In genomic region chr9:72396247-72397091, GRCh38 we compare ENCODE assay signal across 9 cellular contexts. TPM values are rescaled to one million over a fixed set of nuclear protein-coding genes. Genes with fewer than 3 reads are reported as not detected.
DNase-seq lines count a peak whose midpoint lies in the region; ATAC-seq and TF ChIP-seq lines count a peak whose summit lies in the region.
"Had no signal": no experiment of that assay in that cellular context is flagged by ENCODE, and none has a peak within 500 bp of the region (broad histone marks: within the 10 kb centered on the region; RNA-seq: fewer than 3 reads in every experiment).

No MANE protein-coding gene starts in this region.

- H3K4me3 Mint-ChIP-seq in GM23338 = no peak overlapping the region
- H3K4me3 Mint-ChIP-seq: activated naive CD8-positive, alpha-beta T cell treated with anti-CD3 and anti-CD28 coated beads, Interleukin-2, amount 10 ng/mL, durations not matched to agents 7 days and 5 days had no signal

- no peaks in the 10 kb centered on the region for H3K36me3 ChIP-seq in GM23338 (ENCODE audit: insufficient read depth)
- H3K36me3 ChIP-seq in esophagus squamous epithelium = no peaks in the 10 kb centered on the region
- H3K36me3 ChIP-seq in sigmoid colon = no peaks in the 10 kb centered on the region

- H3K9me3 ChIP-seq in esophagus squamous epithelium (no peaks in the 10 kb centered on the region), sigmoid colon (no peaks in the 10 kb centered on the region)

- H3K27ac Mint-ChIP-seq in GM23338 = no peak overlapping the region
- H3K27ac Mint-ChIP-seq: activated naive CD8-positive, alpha-beta T cell treated with anti-CD3 and anti-CD28 coated beads, Interleukin-2, amount 10 ng/mL, durations not matched to agents 7 days and 5 days had no signal

- no peak for DNase-seq in GM23338 (ENCODE audit: low spot score)
- DNase-seq in NCI-H82 (lab: John Stamatoyannopoulos, UW) = peak; percentile 93
- no peak for DNase-seq in esophagus squamous epithelium (lab: John Stamatoyannopoulos, UW)
- no peak for DNase-seq in sigmoid colon
- DNase-seq in stimulated activated CD4-positive, alpha-beta T cell treated with anti-CD3 and anti-CD28 coated beads, Interleukin-1b, Interleukin-23, amount 100 ng/mL, for 48 hours = no peak
- DNase-seq in activated CD8-positive, alpha-beta memory T cell treated with anti-CD3 and anti-CD28 coated beads for 24 hours = no peak
- no peak for DNase-seq in stimulated activated CD4-positive, alpha-beta T cell treated with anti-CD3 and anti-CD28 coated beads, Interleukin-4, amount 100 ng/mL, for 24 hours
- DNase-seq in left ventricle myocardium superior = no peak
- DNase-seq: activated naive CD8-positive, alpha-beta T cell treated with anti-CD3 and anti-CD28 coated beads, Interleukin-2, amount 10 ng/mL, durations not matched to agents 7 days and 5 days had no signal

- peaks cover 4% of the 10 kb centered on the region for H3K27me3 Mint-ChIP-seq in GM23338 (ENCODE audit: insufficient read depth, low read depth, poor library complexity)

- no peaks in the 10 kb centered on the region for H3K9me3 Mint-ChIP-seq in GM23338

- no peaks in the 10 kb centered on the region for H3K79me2 ChIP-seq in GM23338 (replicated peaks; ENCODE audit: insufficient read depth)

- WGBS in esophagus squamous epithelium, 2 donors = 16 to 29% methylated on average over 7 of the region's 7 CpGs
- WGBS in sigmoid colon, 2 donors = 12 to 48% methylated on average over 7 of the region's 7 CpGs

- no peak overlapping the region for H3K4me2 ChIP-seq in GM23338

- TF ChIP-seq POLR2A in esophagus squamous epithelium (IDR thresholded peaks at IDR 0.05) (no peak), sigmoid colon (IDR thresholded peaks at IDR 0.05) (no peak)

- H3K4me1 ChIP-seq in GM23338 (ENCODE audit: insufficient read depth) (peaks cover 14% of the 10 kb centered on the region), esophagus squamous epithelium (peaks cover 0 to 23% (median 5%) of the 10 kb centered on the region in 3 donors), sigmoid colon (peaks cover 0 to 21% (median 20%) of the 10 kb centered on the region in 4 donors)

- H3F3A ChIP-seq in GM23338 (replicated peaks; ENCODE audit: low read depth) = no peaks in the 10 kb centered on the region

- no peaks in the 10 kb centered on the region for H4K20me1 ChIP-seq in GM23338 (replicated peaks; ENCODE audit: insufficient read depth)

- H3K36me3 Mint-ChIP-seq in GM23338 (ENCODE audit: low read depth) = no peaks in the 10 kb centered on the region
- H3K36me3 Mint-ChIP-seq: activated naive CD8-positive, alpha-beta T cell treated with anti-CD3 and anti-CD28 coated beads, Interleukin-2, amount 10 ng/mL, durations not matched to agents 7 days and 5 days had no signal

- H3K27ac ChIP-seq in GM23338 (ENCODE audit: low read depth) (no peak overlapping the region), esophagus squamous epithelium (peak overlapping the region; percentile 26 to 63 (median 48)), sigmoid colon (peak overlapping the region; percentile 4 to 61 (median 46))

- no peak for ATAC-seq in GM23338
- ATAC-seq in left ventricle myocardium superior = no peak

- H3K27me3 ChIP-seq in GM23338 (ENCODE audit: insufficient read depth) (no peaks in the 10 kb centered on the region), esophagus squamous epithelium (no peaks in the 10 kb centered on the region), sigmoid colon (no peaks in the 10 kb centered on the region)

- H3K9me2 ChIP-seq in GM23338 (ENCODE audit: insufficient read depth) = no peaks in the 10 kb centered on the region

- intact Hi-C loops in esophagus squamous epithelium (cut with DNase I) (no loop called here), sigmoid colon (cut with DNase I) (no loop called here), left ventricle myocardium superior (cut with micrococcal nuclease) (no loop called here)

- TF ChIP-seq CTCF in GM23338 (conservative IDR thresholded peaks at IDR 0.05; ENCODE audit: low read depth in 2 of 2) (no peak), esophagus squamous epithelium (IDR thresholded peaks at IDR 0.05) (no peak), sigmoid colon (IDR thresholded peaks at IDR 0.05) (no peak)

- H3K4me3 ChIP-seq in GM23338 = no peak overlapping the region
- H3K4me3 ChIP-seq in esophagus squamous epithelium = peak overlapping the region in 1 of 4 donors; percentile 7
- H3K4me3 ChIP-seq in sigmoid colon = no peak overlapping the region

- TF ChIP-seq EP300 in sigmoid colon (IDR thresholded peaks at IDR 0.05) = no peak

- peak overlapping the region; percentile 15; the same call in 1 of the 2 replicates for H2AFZ ChIP-seq in GM23338

- H3K4me1 Mint-ChIP-seq in GM23338 = peaks cover 13% of the 10 kb centered on the region
- H3K4me1 Mint-ChIP-seq: activated naive CD8-positive, alpha-beta T cell treated with anti-CD3 and anti-CD28 coated beads, Interleukin-2, amount 10 ng/mL, durations not matched to agents 7 days and 5 days had no signal

TF ChIP-seq in GM23338, 12 proteins besides CTCF, POLR2A, EP300 and RAD21 (continues in another document):
- TF ChIP-seq ZNF331 (CRISPR knock-in tag; IDR thresholded peaks at IDR 0.05; ENCODE audit: low read depth) = no peak
- TF ChIP-seq EZH2 (IDR thresholded peaks at IDR 0.05; ENCODE audit: low read depth, unreplicated experiment) = no peak
- no peak for TF ChIP-seq CREB1 (CRISPR knock-in tag; IDR thresholded peaks at IDR 0.05; ENCODE audit: low read depth)
- TF ChIP-seq STAT1 (IDR thresholded peaks at IDR 0.05; ENCODE audit: unreplicated experiment) = no peak
- no peak for TF ChIP-seq ZNF462 (CRISPR knock-in tag; IDR thresholded peaks at IDR 0.05)
- no peak for TF ChIP-seq NANOG (IDR thresholded peaks at IDR 0.05; ENCODE audit: borderline replicate concordance)
- TF ChIP-seq JUNB (IDR thresholded peaks at IDR 0.05; ENCODE audit: unreplicated experiment) = no peak
- no peak for TF ChIP-seq POLR2AphosphoS5 (IDR thresholded peaks at IDR 0.05; ENCODE audit: low read depth)
- no peak for TF ChIP-seq EZH2phosphoT487 (IDR thresholded peaks at IDR 0.05; ENCODE audit: unreplicated experiment)
- no peak for TF ChIP-seq ZNF114 (CRISPR knock-in tag; IDR thresholded peaks at IDR 0.05)

RNA-seq across cellular contexts. Expression of gene ZFAND5, which starts 31.5 kb away (rescaled TPM):
- total RNA-seq in GM23338 (2014; rRNA removed; shearing (Covaris generic)) = 216 and 233 TPM in 2 replicates
- 134 and 138 TPM in 2 replicates for polyA plus RNA-seq in GM23338 (2016; fragmentation: Nextera tagmentation; extraction: Ambion mirVana)
- total RNA-seq in esophagus squamous epithelium = 100 to 1,000 TPM in 1 of 4 donors, 10 to 100 TPM in 3; 89.1 to 203 (median 92.0) TPM
- 100 to 1,000 TPM; 126 to 307 (median 177) TPM for total RNA-seq in sigmoid colon
- 10 to 100 TPM; 49.5 to 78.3 (median 78.1) TPM for polyA plus RNA-seq in sigmoid colon
- 174 TPM for total RNA-seq in left ventricle myocardium superior
